ENCODE assay signal across 22 cellular contexts in the genomic region with DNA sequence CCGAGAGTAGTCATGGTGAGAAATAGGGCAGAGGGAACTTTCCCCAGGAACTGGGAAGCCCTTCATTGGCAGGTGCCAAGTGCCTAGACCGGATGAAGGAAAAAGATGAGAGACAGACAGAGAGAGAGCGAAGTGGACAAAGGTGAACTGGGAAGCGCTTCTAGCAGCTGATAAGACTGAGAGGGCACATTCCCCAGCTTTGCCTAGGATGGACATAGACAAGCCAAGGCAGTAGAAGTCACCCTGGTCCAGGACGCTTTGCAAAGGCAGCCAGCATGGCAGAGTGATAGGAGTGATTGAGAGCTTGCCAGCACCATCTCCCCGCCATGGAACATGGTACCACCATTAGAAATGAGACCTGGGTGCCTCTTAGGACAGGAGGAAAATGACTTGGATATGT.
DNase-seq lines count a peak whose midpoint lies in the region; ATAC-seq and TF ChIP-seq lines count a peak whose summit lies in the region.
"Had no signal": no experiment of that assay in that cellular context is flagged by ENCODE, and none has a peak within 500 bp of the region (broad histone marks: within the 10 kb centered on the region; RNA-seq: fewer than 3 reads in every experiment).

No MANE protein-coding gene starts in this region.

- H3K27me3 Mint-ChIP-seq in activated CD8-positive, alpha-beta memory T cell treated with anti-CD3 and anti-CD28 coated beads, Interleukin-2, amount 10 ng/mL, durations not matched to agents 7 days and 5 days, result no peaks in the 10 kb centered on the region
- H3K27me3 Mint-ChIP-seq: CD4-positive, alpha-beta T cell had no signal

- H3K36me3 Mint-ChIP-seq in activated CD8-positive, alpha-beta memory T cell treated with anti-CD3 and anti-CD28 coated beads, Interleukin-2, amount 10 ng/mL, durations not matched to agents 7 days and 5 days, result no peaks in the 10 kb centered on the region
- H3K36me3 Mint-ChIP-seq: CD14-positive monocyte; CD8-positive, alpha-beta memory T cell had no signal

- H3K4me1 Mint-ChIP-seq in activated CD8-positive, alpha-beta memory T cell treated with anti-CD3 and anti-CD28 coated beads, Interleukin-2, amount 10 ng/mL, durations not matched to agents 7 days and 5 days, result peaks cover 3% of the 10 kb centered on the region
- H3K4me1 Mint-ChIP-seq: CD8-positive, alpha-beta memory T cell had no signal

- H3K27ac Mint-ChIP-seq in activated CD8-positive, alpha-beta memory T cell treated with anti-CD3 and anti-CD28 coated beads, Interleukin-2, amount 10 ng/mL, durations not matched to agents 7 days and 5 days, result no peak overlapping the region
- H3K27ac Mint-ChIP-seq: CD4-positive, alpha-beta T cell; CD8-positive, alpha-beta memory T cell; HFFc6 had no signal

- no peak overlapping the region for H3K4me3 Mint-ChIP-seq in activated CD8-positive, alpha-beta memory T cell treated with anti-CD3 and anti-CD28 coated beads, Interleukin-2, amount 10 ng/mL, durations not matched to agents 7 days and 5 days
- H3K4me3 Mint-ChIP-seq: CD14-positive monocyte; CD4-positive, alpha-beta T cell; CD8-positive, alpha-beta memory T cell; HFFc6 had no signal

- no peak for TF ChIP-seq CTCF in fibroblast of mammary gland (conservative IDR thresholded peaks at IDR 0.05; ENCODE audit: control insufficient read depth, insufficient read depth, low read depth, low read length)

- CTCF ChIA-PET in activated CD8-positive, alpha-beta memory T cell treated with anti-CD3 and anti-CD28 coated beads, Interleukin-2, amount 10 ng/mL, durations not matched to agents 7 days and 5 days (lab: Charles Lee), result no interaction called here

- no peak for ATAC-seq in activated CD8-positive, alpha-beta memory T cell treated with anti-CD3 and anti-CD28 coated beads, Interleukin-2, amount 10 ng/mL, durations not matched to agents 7 days and 5 days
- no peak for ATAC-seq in GM21367 (IDR thresholded peaks at IDR 0.05; ENCODE audit: unreplicated experiment)
- ATAC-seq: A549 had no signal

- no peaks in the 10 kb centered on the region for H3K9me3 Mint-ChIP-seq in activated CD8-positive, alpha-beta memory T cell treated with anti-CD3 and anti-CD28 coated beads, Interleukin-2, amount 10 ng/mL, durations not matched to agents 7 days and 5 days (ENCODE audit: low read depth)
- H3K9me3 Mint-ChIP-seq: CD14-positive monocyte; CD4-positive, alpha-beta T cell; CD8-positive, alpha-beta memory T cell had no signal

- H3K4me3 ChIP-seq in fibroblast of mammary gland (ENCODE audit: control insufficient read depth, low read depth, low read length), result no peak overlapping the region
- H3K4me3 ChIP-seq: A549; BLaER1 treated with 17β-estradiol and CSF1 and Interleukin-3, amounts not matched to agents 10 nM and 100 nM; HAP-1 had no signal

- DNase-seq in activated CD8-positive, alpha-beta memory T cell treated with anti-CD3 and anti-CD28 coated beads, Interleukin-2, amount 10 ng/mL, durations not matched to agents 7 days and 5 days, result peak; percentile 15
- DNase-seq in activated CD8-positive, alpha-beta memory T cell treated with anti-CD3 and anti-CD28 coated beads, Interleukin-2, amount 50 U/mL, for 48 hours, result no peak
- peak; percentile 11 for DNase-seq in fibroblast of mammary gland (ENCODE audit: low read depth)
- DNase-seq in ureter (ENCODE audit: low spot score), result peak; percentile 24
- DNase-seq in GM03348 (ENCODE audit: low spot score), result no peak
- DNase-seq: 8988T; ACHN; AML-193; BE2C; CD4-positive, alpha-beta T cell; CD8-positive, alpha-beta memory T cell; DMS 273 treated with DMSO at 0.1 percent for 48 hours; DMS79; EL; GDM1; GOT3; HFFc6 had no signal

Comparison
In these comparisons a context has a peak if more than half of its experiments do, and no peak if none do; other contexts are left out.
1. DNase-seq: peak in activated CD8-positive, alpha-beta memory T cell treated with anti-CD3 and anti-CD28 coated beads, Interleukin-2, amount 10 ng/mL, durations not matched to agents 7 days and 5 days (single experiment), fibroblast of mammary gland (single experiment) and ureter (single experiment); none in activated CD8-positive, alpha-beta memory T cell treated with anti-CD3 and anti-CD28 coated beads, Interleukin-2, amount 50 U/mL, for 48 hours (single experiment) and GM03348 (single experiment).